ENCODE assay signal across 9 cellular contexts in the genomic region with DNA sequence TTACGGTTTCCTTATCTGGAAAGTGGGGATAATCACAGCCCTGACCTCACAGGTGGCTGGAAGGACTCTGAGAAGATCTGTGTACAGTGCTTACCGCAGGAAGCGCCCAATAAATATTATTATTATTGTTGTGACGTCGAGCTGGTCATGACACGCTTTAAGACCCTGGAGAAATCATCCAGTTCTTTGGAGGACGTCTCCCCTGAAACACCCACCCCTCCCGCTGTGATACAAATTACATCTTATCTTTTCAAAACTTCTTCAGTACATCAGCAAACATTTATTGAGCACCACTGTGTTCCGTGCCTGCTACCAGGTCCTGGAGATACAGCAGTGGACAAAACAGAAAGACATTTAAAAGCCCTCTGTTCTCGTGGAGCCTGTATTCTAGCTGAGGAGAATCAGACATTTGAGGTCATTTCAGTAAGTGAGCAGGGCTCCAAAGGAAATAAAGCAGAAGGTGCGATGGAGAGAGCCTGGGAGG.
A peak's percentile ranks its signal among the peaks of the same experiment; 100 is the strongest.
DNase-seq lines count a peak whose midpoint lies in the region; ATAC-seq and TF ChIP-seq lines count a peak whose summit lies in the region.
"Had no signal": no experiment of that assay in that cellular context is flagged by ENCODE, and none has a peak within 500 bp of the region (broad histone marks: within the 10 kb centered on the region; RNA-seq: fewer than 3 reads in every experiment).

No MANE protein-coding gene starts in this region.

- H3K9me3 Mint-ChIP-seq in HFFc6 = no peaks in the 10 kb centered on the region
- no peaks in the 10 kb centered on the region for H3K9me3 Mint-ChIP-seq in stimulated activated effector memory CD8-positive, alpha-beta T cell treated with anti-CD3 and anti-CD28 coated beads, Interleukin-12 subunit alpha, Interleukin-12 subunit beta, amount 100 ng/mL, for 72 hours

- H3K27ac Mint-ChIP-seq in HFFc6 = peak overlapping the region; percentile 97
- H3K27ac Mint-ChIP-seq in stimulated activated effector memory CD8-positive, alpha-beta T cell treated with anti-CD3 and anti-CD28 coated beads, Interleukin-12 subunit alpha, Interleukin-12 subunit beta, amount 100 ng/mL, for 72 hours = peak overlapping the region; percentile 4

- H3K9me3 ChIP-seq in left lung (no peaks in the 10 kb centered on the region), HAP-1 (no peaks in the 10 kb centered on the region)

- H3K4me3 ChIP-seq in left lung = peak overlapping the region in 1 of 2 donors; percentile 13
- H3K4me3 ChIP-seq in HAP-1 = no peak overlapping the region

- H3K27ac ChIP-seq in left lung = peak overlapping the region; percentile 86 to 87
- no peak overlapping the region for H3K27ac ChIP-seq in substantia nigra (ENCODE audit: low read depth, low read length, poor library complexity, severe bottlenecking)

- H3K4me3 Mint-ChIP-seq in HFFc6 = peak overlapping the region; percentile 17
- H3K4me3 Mint-ChIP-seq in stimulated activated effector memory CD8-positive, alpha-beta T cell treated with anti-CD3 and anti-CD28 coated beads, Interleukin-12 subunit alpha, Interleukin-12 subunit beta, amount 100 ng/mL, for 72 hours = no peak overlapping the region

- DNase-seq in HFFc6 (no peak), brain pericyte (ENCODE audit: low read depth, low spot score) (peak; percentile 58), left lung (no peak), cortex of kidney (lab: John Stamatoyannopoulos, UW) (no peak), HT-29 (ENCODE audit: low spot score) (no peak), substantia nigra (lab: John Stamatoyannopoulos, UW) (no peak), HAP-1 (ENCODE audit: low spot score in 2 of 2) (no peak)
- DNase-seq in stimulated activated effector memory CD8-positive, alpha-beta T cell treated with anti-CD3 and anti-CD28 coated beads, Interleukin-12 subunit alpha, Interleukin-12 subunit beta, amount 100 ng/mL, for 72 hours (ENCODE audit: low spot score in 2 of 2) = no peak
- DNase-seq: NCI-H526 had no signal

- no peaks in the 10 kb centered on the region for H3K27me3 ChIP-seq in left lung
- peaks cover 7% of the 10 kb centered on the region; the same call in 1 of the 2 replicates for H3K27me3 ChIP-seq in HAP-1 (ENCODE audit: low read depth)

- no peak for ATAC-seq in left lung
- no peak for ATAC-seq in stimulated activated effector memory CD8-positive, alpha-beta T cell treated with anti-CD3 and anti-CD28 coated beads, Interleukin-12 subunit alpha, Interleukin-12 subunit beta, amount 100 ng/mL, for 72 hours

- in situ Hi-C loops in HAP-1 (cut with MboI; ENCODE audit: low sequenced_read_pairs) = no loop called here

- TF ChIP-seq CTCF in HFFc6 (IDR thresholded peaks at IDR 0.05) = no peak
- TF ChIP-seq CTCF in left lung (IDR thresholded peaks at IDR 0.05) = no peak

- H3K4me1 ChIP-seq in left lung = peaks cover 53 to 89% of the 10 kb centered on the region in 2 donors
- no peaks in the 10 kb centered on the region; the same call in 1 of the 2 replicates for H3K4me1 ChIP-seq in HAP-1

- H3K27me3 Mint-ChIP-seq in HFFc6 (ENCODE audit: insufficient read depth) = peaks cover 6% of the 10 kb centered on the region; the same call in 1 of the 2 replicates

- H3K36me3 Mint-ChIP-seq in HFFc6 (ENCODE audit: low read depth) = no peaks in the 10 kb centered on the region
- no peaks in the 10 kb centered on the region for H3K36me3 Mint-ChIP-seq in stimulated activated effector memory CD8-positive, alpha-beta T cell treated with anti-CD3 and anti-CD28 coated beads, Interleukin-12 subunit alpha, Interleukin-12 subunit beta, amount 100 ng/mL, for 72 hours

- H3K36me3 ChIP-seq in left lung (no peaks in the 10 kb centered on the region), HAP-1 (replicated peaks) (no peaks in the 10 kb centered on the region)

- peaks cover 75% of the 10 kb centered on the region for H3K4me1 Mint-ChIP-seq in HFFc6 (ENCODE audit: low read depth)
- peaks cover 21% of the 10 kb centered on the region for H3K4me1 Mint-ChIP-seq in stimulated activated effector memory CD8-positive, alpha-beta T cell treated with anti-CD3 and anti-CD28 coated beads, Interleukin-12 subunit alpha, Interleukin-12 subunit beta, amount 100 ng/mL, for 72 hours

- intact Hi-C loops in left lung (cut with DNase I) = no loop called here
